34 cellular contexts compared by ENCODE assay signal in genomic region chr17:47716381-47716780, GRCh38. TPM values are rescaled to one million over a fixed set of nuclear protein-coding genes. Genes with fewer than 3 reads are reported as not detected.
A peak's percentile ranks its signal among the peaks of the same experiment; 100 is the strongest.
DNase-seq lines count a peak whose midpoint lies in the region; ATAC-seq and TF ChIP-seq lines count a peak whose summit lies in the region.
"Had no signal": no experiment of that assay in that cellular context is flagged by ENCODE, and none has a peak within 500 bp of the region (broad histone marks: within the 10 kb centered on the region; RNA-seq: fewer than 3 reads in every experiment).

No MANE protein-coding gene starts in this region.

- peaks cover 60% of the 10 kb centered on the region for H3K4me1 Mint-ChIP-seq in T-helper 2 cell treated with Interferon-gamma antibody and Interleukin-4, amounts not matched to agents 5 μg/mL and 100 μg/mL, for 36 hours (ENCODE audit: low read depth)
- peaks cover 86% of the 10 kb centered on the region for H3K4me1 Mint-ChIP-seq in activated naive CD4-positive, alpha-beta T cell treated with anti-CD3 and anti-CD28 coated beads, Interleukin-2, amount 10 ng/mL, durations not matched to agents 7 days and 5 days
- peaks cover 90 to 93% of the 10 kb centered on the region in 2 donors for H3K4me1 Mint-ChIP-seq in effector memory CD8-positive, alpha-beta T cell (ENCODE audit: low read depth in 2 of 2)

- H3K4me3 Mint-ChIP-seq in T-helper 2 cell treated with Interferon-gamma antibody and Interleukin-4, amounts not matched to agents 5 μg/mL and 100 μg/mL, for 36 hours = no peak overlapping the region
- H3K4me3 Mint-ChIP-seq in activated naive CD4-positive, alpha-beta T cell treated with anti-CD3 and anti-CD28 coated beads, Interleukin-2, amount 10 ng/mL, durations not matched to agents 7 days and 5 days = no peak overlapping the region
- H3K4me3 Mint-ChIP-seq in effector memory CD8-positive, alpha-beta T cell = peak overlapping the region; percentile 67 to 78
- H3K4me3 Mint-ChIP-seq: HFFc6 had no signal

- H3K9me3 Mint-ChIP-seq in T-helper 2 cell treated with Interferon-gamma antibody and Interleukin-4, amounts not matched to agents 5 μg/mL and 100 μg/mL, for 36 hours = no peaks in the 10 kb centered on the region
- H3K9me3 Mint-ChIP-seq in activated naive CD4-positive, alpha-beta T cell treated with anti-CD3 and anti-CD28 coated beads, Interleukin-2, amount 50 U/mL, for 72 hours = no peaks in the 10 kb centered on the region
- H3K9me3 Mint-ChIP-seq in activated naive CD4-positive, alpha-beta T cell treated with anti-CD3 and anti-CD28 coated beads, Interleukin-2, amount 10 ng/mL, durations not matched to agents 7 days and 5 days = no peaks in the 10 kb centered on the region
- no peaks in the 10 kb centered on the region for H3K9me3 Mint-ChIP-seq in effector memory CD8-positive, alpha-beta T cell
- H3K9me3 Mint-ChIP-seq: CD4-positive, alpha-beta memory T cell; HFFc6; nephron progenitor cell had no signal

- ATAC-seq in activated naive CD4-positive, alpha-beta T cell treated with anti-CD3 and anti-CD28 coated beads, Interleukin-2, amount 50 U/mL, for 72 hours = no peak
- ATAC-seq in effector memory CD8-positive, alpha-beta T cell (replicated peaks) = no peak
- no peak for ATAC-seq in gastroesophageal sphincter
- ATAC-seq: left colon, Panc1, SK-N-SH treated with all-trans-retinoic acid at 6 μM for 48 hours had no signal

- peaks cover 76% of the 10 kb centered on the region for H3K27me3 ChIP-seq in gastroesophageal sphincter

- no peak for TF ChIP-seq CTCF in gastroesophageal sphincter (IDR thresholded peaks at IDR 0.05)

- no peak overlapping the region for H3K4me3 ChIP-seq in gastroesophageal sphincter
- H3K4me3 ChIP-seq: coronary artery, suprapubic skin, upper lobe of left lung had no signal

- 40% methylated on average over 1 of the region's 3 CpGs; no CpG with 5 or more reads in 1 of the 2 donors for WGBS in gastroesophageal sphincter (ENCODE audit: low coverage in 1 of 2), 2 donors

- H3K36me3 ChIP-seq in gastroesophageal sphincter = peaks cover 0 to 5% of the 10 kb centered on the region in 2 donors
- H3K36me3 ChIP-seq: suprapubic skin had no signal

- H3K27ac Mint-ChIP-seq in T-helper 2 cell treated with Interferon-gamma antibody and Interleukin-4, amounts not matched to agents 5 μg/mL and 100 μg/mL, for 36 hours = peak overlapping the region; percentile 37
- peak overlapping the region; percentile 93 to 100 for H3K27ac Mint-ChIP-seq in activated naive CD4-positive, alpha-beta T cell treated with anti-CD3 and anti-CD28 coated beads, Interleukin-2, amount 50 U/mL, for 72 hours
- H3K27ac Mint-ChIP-seq in activated naive CD4-positive, alpha-beta T cell treated with anti-CD3 and anti-CD28 coated beads, Interleukin-2, amount 10 ng/mL, durations not matched to agents 7 days and 5 days = no peak overlapping the region
- peak overlapping the region; percentile 83 to 92 for H3K27ac Mint-ChIP-seq in effector memory CD8-positive, alpha-beta T cell
- H3K27ac Mint-ChIP-seq: HFFc6, nephron progenitor cell had no signal

- H3K36me3 Mint-ChIP-seq in T-helper 2 cell treated with Interferon-gamma antibody and Interleukin-4, amounts not matched to agents 5 μg/mL and 100 μg/mL, for 36 hours (ENCODE audit: low read depth) = no peaks in the 10 kb centered on the region
- H3K36me3 Mint-ChIP-seq in activated naive CD4-positive, alpha-beta T cell treated with anti-CD3 and anti-CD28 coated beads, Interleukin-2, amount 50 U/mL, for 72 hours = no peaks in the 10 kb centered on the region
- no peaks in the 10 kb centered on the region for H3K36me3 Mint-ChIP-seq in activated naive CD4-positive, alpha-beta T cell treated with anti-CD3 and anti-CD28 coated beads, Interleukin-2, amount 10 ng/mL, durations not matched to agents 7 days and 5 days
- H3K36me3 Mint-ChIP-seq in effector memory CD8-positive, alpha-beta T cell (ENCODE audit: insufficient read depth) = peaks cover 18% of the 10 kb centered on the region
- H3K36me3 Mint-ChIP-seq: CD4-positive, alpha-beta memory T cell had no signal

- no peak for DNase-seq in T-helper 2 cell treated with Interferon-gamma antibody and Interleukin-4, amounts not matched to agents 5 μg/mL and 100 μg/mL, for 36 hours (ENCODE audit: low spot score)
- DNase-seq in T-helper 2 cell (no peak), COR-L47 (lab: John Stamatoyannopoulos, UW) (no peak), DMS153 (lab: John Stamatoyannopoulos, UW) (no peak)
- no peak for DNase-seq in activated naive CD4-positive, alpha-beta T cell treated with anti-CD3 and anti-CD28 coated beads, Interleukin-2, amount 50 U/mL, for 72 hours (ENCODE audit: low spot score in 2 of 2)
- DNase-seq in activated naive CD4-positive, alpha-beta T cell treated with anti-CD3 and anti-CD28 coated beads, Interleukin-2, amount 10 ng/mL, durations not matched to agents 7 days and 5 days = no peak
- no peak for DNase-seq in effector memory CD8-positive, alpha-beta T cell
- DNase-seq: 8988T; activated CD4-positive, alpha-beta T cell treated with anti-CD3 and anti-CD28 coated beads, Interleukin-2, amount 50 U/mL, for 4 hours; DMS 273 treated with DMSO at 0.1 percent for 48 hours; effector memory CD4-positive, alpha-beta T cell; EL; HFFc6; IMR-90; left colon; MV-4-11; NCI-H1436 treated with DMSO at 0.1 percent for 48 hours; NCI-H748 treated with DMSO at 0.1 percent for 48 hours; nephron progenitor cell; Right ventricle myocardium superior; stimulated activated CD4-positive, alpha-beta T cell treated with anti-CD3 and anti-CD28 coated beads, Interleukin-4, amount 100 ng/mL, for 24 hours; T-helper 9 cell; upper lobe of left lung had no signal

- H3K4me1 ChIP-seq in gastroesophageal sphincter = peaks cover 0 to 10% (median 7%) of the 10 kb centered on the region in 3 donors

- H3K27me3 Mint-ChIP-seq in T-helper 2 cell treated with Interferon-gamma antibody and Interleukin-4, amounts not matched to agents 5 μg/mL and 100 μg/mL, for 36 hours (ENCODE audit: low read depth) = peaks cover 10% of the 10 kb centered on the region
- H3K27me3 Mint-ChIP-seq in activated naive CD4-positive, alpha-beta T cell treated with anti-CD3 and anti-CD28 coated beads, Interleukin-2, amount 10 ng/mL, durations not matched to agents 7 days and 5 days = peaks cover 47% of the 10 kb centered on the region
- H3K27me3 Mint-ChIP-seq in effector memory CD8-positive, alpha-beta T cell = no peaks in the 10 kb centered on the region
- H3K27me3 Mint-ChIP-seq: CD4-positive, alpha-beta memory T cell had no signal

- CTCF ChIA-PET in activated naive CD4-positive, alpha-beta T cell treated with anti-CD3 and anti-CD28 coated beads, Interleukin-2, amount 10 ng/mL, durations not matched to agents 7 days and 5 days (lab: Charles Lee) = interaction anchor here (3.0 to 6.8 kb wide), 4 partner anchors 9 to 17 kb away, joined by 11 to 83 read pairs (median 23); partner anchors contain the start of gene TBX21

- TF ChIP-seq POLR2A in gastroesophageal sphincter (IDR thresholded peaks at IDR 0.05) = no peak

- no peaks in the 10 kb centered on the region for H3K9me3 ChIP-seq in gastroesophageal sphincter
- H3K9me3 ChIP-seq: suprapubic skin, upper lobe of left lung had no signal

- H3K27ac ChIP-seq in gastroesophageal sphincter = no peak overlapping the region
- H3K27ac ChIP-seq: coronary artery, suprapubic skin, upper lobe of left lung had no signal

- TF ChIP-seq EP300 in gastroesophageal sphincter (IDR thresholded peaks at IDR 0.05) = no peak

RNA-seq across cellular contexts. Expression of gene TBX21, which starts 16.7 kb away (rescaled TPM):
- total RNA-seq in activated naive CD4-positive, alpha-beta T cell treated with anti-CD3 and anti-CD28 coated beads, Interleukin-2, amount 50 U/mL, for 72 hours = 10 to 100 TPM; 39.6 to 73.5 TPM
- 1 to 10 TPM in 1 of 4 donors, under 1 TPM in 1, not detected in 2; 0.94 to 1.1 TPM for total RNA-seq in gastroesophageal sphincter
- total RNA-seq: epithelial cell of proximal tubule, H1, HFFc6, IMR-90, LHCN-M2, lung microvascular endothelial cell, osteocyte had no signal

RNA-seq across cellular contexts. Expression of gene TBKBP1, which starts 22.4 kb away (rescaled TPM):
- 10 to 100 TPM; 15.4 to 21.4 TPM for total RNA-seq in activated naive CD4-positive, alpha-beta T cell treated with anti-CD3 and anti-CD28 coated beads, Interleukin-2, amount 50 U/mL, for 72 hours
- 10 to 100 TPM; 13.9 to 25.1 (median 18.0) TPM for total RNA-seq in gastroesophageal sphincter

Comparison
In these comparisons a context has a peak if more than half of its experiments do, and no peak if none do; other contexts are left out.
1. H3K4me3 Mint-ChIP-seq: peak in effector memory CD8-positive, alpha-beta T cell (2 of 2); none in T-helper 2 cell treated with Interferon-gamma antibody and Interleukin-4, amounts not matched to agents 5 μg/mL and 100 μg/mL, for 36 hours (single experiment) and activated naive CD4-positive, alpha-beta T cell treated with anti-CD3 and anti-CD28 coated beads, Interleukin-2, amount 10 ng/mL, durations not matched to agents 7 days and 5 days (single experiment).
2. RNA of gene TBX21, which starts 16.7 kb away (total RNA-seq): 39.6 to 73.5 TPM in activated naive CD4-positive, alpha-beta T cell treated with anti-CD3 and anti-CD28 coated beads, Interleukin-2, amount 50 U/mL, for 72 hours; 0.94 to 1.1 TPM in gastroesophageal sphincter; every median in the first group is over 10 times any median in the second.